8 cellular contexts compared by ENCODE assay signal in the genomic region with DNA sequence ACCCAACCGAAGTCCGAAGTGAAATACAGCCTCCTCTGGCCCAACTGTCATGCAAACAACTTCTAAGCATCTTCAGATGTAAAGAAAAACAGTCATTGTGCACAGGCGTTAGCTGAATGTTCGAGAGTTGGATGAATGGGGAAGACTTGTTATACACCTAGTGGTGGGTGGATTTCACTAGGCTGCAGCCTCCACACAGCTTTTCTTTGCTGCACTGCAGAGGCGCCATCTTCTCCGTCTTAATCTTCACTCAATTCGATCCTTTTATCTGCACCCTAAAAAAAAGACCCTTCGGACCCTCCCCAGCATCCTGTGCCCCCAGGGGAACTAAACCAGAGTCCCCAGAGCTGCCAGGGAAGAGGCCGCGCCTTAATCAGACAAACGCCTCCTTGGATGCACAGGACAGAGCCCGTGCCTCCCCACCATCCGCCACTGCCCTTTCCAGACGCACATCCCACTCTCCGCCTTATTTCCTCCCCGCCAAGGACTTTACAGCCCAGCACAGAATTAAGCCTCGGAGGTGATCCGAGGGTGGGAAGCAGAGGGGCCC. TPM values are rescaled to one million over a fixed set of nuclear protein-coding genes. Genes with fewer than 3 reads are reported as not detected.
DNase-seq lines count a peak whose midpoint lies in the region; ATAC-seq and TF ChIP-seq lines count a peak whose summit lies in the region.

No MANE protein-coding gene starts in this region.

- H3K4me3 ChIP-seq in BE2C (ENCODE audit: low read depth, low read length) (peak overlapping the region; percentile 94), fibroblast of villous mesenchyme (ENCODE audit: low read depth, low read length) (peak overlapping the region; percentile 94), thymus (ENCODE audit: low read length) (peak overlapping the region; percentile 81)

- peak overlapping the region; percentile 78 for H3K27ac Mint-ChIP-seq in activated T-helper 2 cell treated with anti-CD3 and anti-CD28 coated beads, Interferon-gamma antibody, Interleukin-2, Interleukin-4, amounts not matched to agents 10 μg/mL and 5 μg/mL and 100 μg/mL, durations not matched to agents 14 hours and 24 hours and 36 hours
- peak overlapping the region; percentile 34 for H3K27ac Mint-ChIP-seq in nephron progenitor cell

- WGBS in thymus: under 1% methylated on average over 18 of the region's 18 CpGs

- H3K9me3 ChIP-seq in BE2C (no peaks in the 10 kb centered on the region), thymus (ENCODE audit: control insufficient read depth) (no peaks in the 10 kb centered on the region)

- H3K27me3 Mint-ChIP-seq in activated T-helper 2 cell treated with anti-CD3 and anti-CD28 coated beads, Interferon-gamma antibody, Interleukin-2, Interleukin-4, amounts not matched to agents 10 μg/mL and 5 μg/mL and 100 μg/mL, durations not matched to agents 14 hours and 24 hours and 36 hours (ENCODE audit: low read depth): peaks cover 3% of the 10 kb centered on the region
- peaks cover 6% of the 10 kb centered on the region for H3K27me3 Mint-ChIP-seq in nephron progenitor cell (ENCODE audit: low read depth, poor library complexity)

- H3K4me1 ChIP-seq in BE2C (peaks cover 6% of the 10 kb centered on the region), thymus (ENCODE audit: control insufficient read depth, insufficient read depth, low read length) (peaks cover 4% of the 10 kb centered on the region)

- DNase-seq in BE2C (peak; percentile 59), GM19240 (ENCODE audit: insufficient read length, low spot score) (peak; percentile 24), NCI-H82 treated with DMSO at 0.1 percent for 48 hours (lab: John Stamatoyannopoulos, UW; ENCODE audit: unreplicated experiment) (peak; percentile 26), fibroblast of villous mesenchyme (ENCODE audit: low read depth) (peak; percentile 78), nephron progenitor cell (peak; percentile 31)
- DNase-seq in activated T-helper 2 cell treated with anti-CD3 and anti-CD28 coated beads, Interferon-gamma antibody, Interleukin-2, Interleukin-4, amounts not matched to agents 10 μg/mL and 5 μg/mL and 100 μg/mL, durations not matched to agents 14 hours and 24 hours and 36 hours (ENCODE audit: low spot score): peak; percentile 38

- intact Hi-C loops in activated T-helper 2 cell treated with anti-CD3 and anti-CD28 coated beads, Interferon-gamma antibody, Interleukin-2, Interleukin-4, amounts not matched to agents 10 μg/mL and 5 μg/mL and 100 μg/mL, durations not matched to agents 14 hours and 24 hours and 36 hours (cut with micrococcal nuclease): loop anchor here (1.0 kb wide), 1 partner anchor 274 kb away; no protein-coding TSS in a partner anchor

- peaks cover 30% of the 10 kb centered on the region for H3K4me1 Mint-ChIP-seq in activated T-helper 2 cell treated with anti-CD3 and anti-CD28 coated beads, Interferon-gamma antibody, Interleukin-2, Interleukin-4, amounts not matched to agents 10 μg/mL and 5 μg/mL and 100 μg/mL, durations not matched to agents 14 hours and 24 hours and 36 hours (ENCODE audit: low read depth)
- peaks cover 53% of the 10 kb centered on the region for H3K4me1 Mint-ChIP-seq in nephron progenitor cell

- peaks cover 7% of the 10 kb centered on the region for H3K36me3 ChIP-seq in BE2C
- no peaks in the 10 kb centered on the region for H3K36me3 ChIP-seq in thymus (ENCODE audit: control insufficient read depth, insufficient read depth)

- no peaks in the 10 kb centered on the region for H3K9me3 Mint-ChIP-seq in activated T-helper 2 cell treated with anti-CD3 and anti-CD28 coated beads, Interferon-gamma antibody, Interleukin-2, Interleukin-4, amounts not matched to agents 10 μg/mL and 5 μg/mL and 100 μg/mL, durations not matched to agents 14 hours and 24 hours and 36 hours
- no peaks in the 10 kb centered on the region for H3K9me3 Mint-ChIP-seq in nephron progenitor cell

- H3K4me3 Mint-ChIP-seq in activated T-helper 2 cell treated with anti-CD3 and anti-CD28 coated beads, Interferon-gamma antibody, Interleukin-2, Interleukin-4, amounts not matched to agents 10 μg/mL and 5 μg/mL and 100 μg/mL, durations not matched to agents 14 hours and 24 hours and 36 hours (ENCODE audit: low read depth): peak overlapping the region; percentile 94
- H3K4me3 Mint-ChIP-seq in nephron progenitor cell: peak overlapping the region; percentile 96

- no peaks in the 10 kb centered on the region for H3K27me3 ChIP-seq in BE2C
- H3K27me3 ChIP-seq in thymus (ENCODE audit: control insufficient read depth, insufficient read depth): peaks cover 2% of the 10 kb centered on the region

- peak overlapping the region; percentile 82 for H3K27ac ChIP-seq in thymus (ENCODE audit: low read depth)

- peaks cover 6% of the 10 kb centered on the region for H3K36me3 Mint-ChIP-seq in activated T-helper 2 cell treated with anti-CD3 and anti-CD28 coated beads, Interferon-gamma antibody, Interleukin-2, Interleukin-4, amounts not matched to agents 10 μg/mL and 5 μg/mL and 100 μg/mL, durations not matched to agents 14 hours and 24 hours and 36 hours (ENCODE audit: low read depth)
- no peaks in the 10 kb centered on the region for H3K36me3 Mint-ChIP-seq in nephron progenitor cell (ENCODE audit: low read depth)

- peak; percentile 59 for TF ChIP-seq CTCF in BE2C (IDR thresholded peaks at IDR 0.05; ENCODE audit: low read depth, low read length)
- peak; percentile 48 for TF ChIP-seq CTCF in fibroblast of villous mesenchyme (IDR thresholded peaks at IDR 0.05; ENCODE audit: insufficient read depth, low read depth, low read length)
- peak; percentile 15 for TF ChIP-seq CTCF in nephron progenitor cell (IDR thresholded peaks at IDR 0.05)

- ATAC-seq in HG03565 (IDR thresholded peaks at IDR 0.05; ENCODE audit: unreplicated experiment): peak; percentile 64

RNA-seq across cellular contexts. Expression of gene APP, which starts 1.4 kb away (rescaled TPM):
- 1,123 TPM for polyA plus RNA-seq in BE2C (2012; ENCODE audit: insufficient read depth, insufficient read length, low read depth)
- 85.7 and 86.5 TPM in 2 replicates for total RNA-seq in activated T-helper 2 cell treated with anti-CD3 and anti-CD28 coated beads, Interferon-gamma antibody, Interleukin-2, Interleukin-4, amounts not matched to agents 10 μg/mL and 5 μg/mL and 100 μg/mL, durations not matched to agents 14 hours and 24 hours and 36 hours
- total RNA-seq in fibroblast of villous mesenchyme: 353 and 376 TPM in 2 replicates
- 152 TPM for polyA plus RNA-seq in thymus

Comparison
In these comparisons a context has a peak if more than half of its experiments do, and no peak if none do; other contexts are left out.
1. Peak in every context shown above with its lines: DNase-seq, ATAC-seq, H3K4me3 ChIP-seq and H3K27ac ChIP-seq.
2. DNase-seq: peak in every context shown above with its lines; median percentile 78 in fibroblast of villous mesenchyme; 59 in BE2C; 38 in activated T-helper 2 cell treated with anti-CD3 and anti-CD28 coated beads, Interferon-gamma antibody, Interleukin-2, Interleukin-4, amounts not matched to agents 10 μg/mL and 5 μg/mL and 100 μg/mL, durations not matched to agents 14 hours and 24 hours and 36 hours; 31 in nephron progenitor cell; 26 in NCI-H82 treated with DMSO at 0.1 percent for 48 hours; 24 in GM19240.